ENCODE assay signal across 1 cellular context in genomic region chr1:26949266-26949925, GRCh38.
TF ChIP-seq lines count a peak whose summit lies in the region.

No MANE protein-coding gene starts in this region.

TF ChIP-seq in HepG2, 621 proteins besides CTCF, POLR2A, EP300 and RAD21:
- TF ChIP-seq HMGXB4 (CRISPR knock-in tag; IDR thresholded peaks at IDR 0.05; ENCODE audit: borderline replicate concordance in 1 of 2, low read depth in 1 of 2): no peak
- peak; percentile 40 for TF ChIP-seq RBM22 (optimal IDR thresholded peaks at IDR 0.05; ENCODE audit: low read length)
- no peak for TF ChIP-seq TCF12 (IDR thresholded peaks at IDR 0.05)
- TF ChIP-seq TCF12 (CRISPR knock-in tag; IDR thresholded peaks at IDR 0.05): no peak
- 0 out of 2 replicates have a peak, but pooled peaks have one; percentile 18 for TF ChIP-seq ESRRA (CRISPR knock-in tag; IDR thresholded peaks at IDR 0.05; ENCODE audit: low read depth)
- 0 out of 2 replicates have a peak, but pooled peaks have one; percentile 12 for TF ChIP-seq POLR2G (IDR thresholded peaks at IDR 0.05; ENCODE audit: low read depth, low read length)
